In the genomic region with DNA sequence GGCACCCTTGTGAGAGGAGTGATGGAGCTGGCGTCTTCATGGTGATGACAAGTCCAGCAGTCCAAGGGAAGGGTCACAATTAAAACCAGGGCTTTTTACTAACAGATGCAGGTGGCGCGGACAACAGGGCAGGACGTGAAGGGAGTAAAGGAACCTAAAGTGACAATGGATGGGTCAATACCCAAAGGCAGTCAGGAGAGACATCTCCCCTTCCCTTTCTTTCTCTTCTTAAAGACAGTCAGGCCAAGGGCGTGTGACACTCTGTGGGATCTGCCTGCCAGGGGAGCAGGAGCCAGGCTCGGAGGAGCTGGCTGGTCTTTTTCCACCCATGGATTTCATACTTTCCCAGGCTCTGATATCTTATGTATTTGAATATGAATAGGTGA, we compare ENCODE assay signal across 13 cellular contexts.
DNase-seq lines count a peak whose midpoint lies in the region; ATAC-seq and TF ChIP-seq lines count a peak whose summit lies in the region.
"Had no signal": no experiment of that assay in that cellular context is flagged by ENCODE, and none has a peak within 500 bp of the region (broad histone marks: within the 10 kb centered on the region; RNA-seq: fewer than 3 reads in every experiment).

No MANE protein-coding gene starts in this region.

- peak overlapping the region; percentile 85 for H3K4me3 Mint-ChIP-seq in activated naive CD8-positive, alpha-beta T cell
- H3K4me3 Mint-ChIP-seq in activated naive CD8-positive, alpha-beta T cell treated with anti-CD3 and anti-CD28 coated beads for 36 hours: no peak overlapping the region
- H3K4me3 Mint-ChIP-seq in T-helper 17 cell: peak overlapping the region; percentile 95
- peak overlapping the region; percentile 26 to 88 (median 85) for H3K4me3 Mint-ChIP-seq in immature natural killer cell
- peak overlapping the region; percentile 83 for H3K4me3 Mint-ChIP-seq in type B pancreatic cell

- no peaks in the 10 kb centered on the region for H3K9me3 Mint-ChIP-seq in activated naive CD8-positive, alpha-beta T cell (ENCODE audit: low read depth)
- no peaks in the 10 kb centered on the region for H3K9me3 Mint-ChIP-seq in activated naive CD8-positive, alpha-beta T cell treated with anti-CD3 and anti-CD28 coated beads for 36 hours
- H3K9me3 Mint-ChIP-seq in immature natural killer cell (peaks cover 0 to 2% (median 0%) of the 10 kb centered on the region in 6 donors), type B pancreatic cell (no peaks in the 10 kb centered on the region)

- no peaks in the 10 kb centered on the region for H3K36me3 Mint-ChIP-seq in activated naive CD8-positive, alpha-beta T cell
- no peaks in the 10 kb centered on the region for H3K36me3 Mint-ChIP-seq in activated naive CD8-positive, alpha-beta T cell treated with anti-CD3 and anti-CD28 coated beads for 36 hours
- H3K36me3 Mint-ChIP-seq in T-helper 17 cell (ENCODE audit: low read depth) (peaks cover 8% of the 10 kb centered on the region), immature natural killer cell (no peaks in the 10 kb centered on the region), type B pancreatic cell (peaks cover 3% of the 10 kb centered on the region)

- H3K9me3 ChIP-seq in T-helper 17 cell (ENCODE audit: control insufficient read depth, low read length, poor library complexity, severe bottlenecking): no peaks in the 10 kb centered on the region

- TF ChIP-seq CTCF in type B pancreatic cell (conservative IDR thresholded peaks at IDR 0.05): no peak

- H3K4me1 Mint-ChIP-seq in activated naive CD8-positive, alpha-beta T cell (ENCODE audit: low read depth): peaks cover 31% of the 10 kb centered on the region
- peaks cover 29% of the 10 kb centered on the region for H3K4me1 Mint-ChIP-seq in activated naive CD8-positive, alpha-beta T cell treated with anti-CD3 and anti-CD28 coated beads for 36 hours
- H3K4me1 Mint-ChIP-seq in T-helper 17 cell (peaks cover 27% of the 10 kb centered on the region), immature natural killer cell (peaks cover 46 to 49% of the 10 kb centered on the region in 2 donors), type B pancreatic cell (ENCODE audit: unreplicated experiment) (peaks cover 7% of the 10 kb centered on the region)

- DNase-seq in activated naive CD8-positive, alpha-beta T cell treated with anti-CD3 and anti-CD28 coated beads for 36 hours: no peak
- DNase-seq in T-helper 17 cell (no peak), immature natural killer cell (no peak), type B pancreatic cell (ENCODE audit: extremely low spot score, unreplicated experiment) (no peak), amygdala (lab: John Stamatoyannopoulos, UW) (no peak), occipital lobe (lab: John Stamatoyannopoulos, UW) (no peak)
- DNase-seq: NCI-H1105; NCI-H82; stimulated activated CD4-positive, alpha-beta T cell treated with anti-CD3 and anti-CD28 coated beads, Interleukin-1b, Interleukin-23, amount 100 ng/mL, for 48 hours; SW 1271 had no signal

- H3K27ac Mint-ChIP-seq in activated naive CD8-positive, alpha-beta T cell: no peak overlapping the region
- no peak overlapping the region for H3K27ac Mint-ChIP-seq in activated naive CD8-positive, alpha-beta T cell treated with anti-CD3 and anti-CD28 coated beads for 36 hours
- H3K27ac Mint-ChIP-seq in T-helper 17 cell (peak overlapping the region; percentile 77), immature natural killer cell (no peak overlapping the region), type B pancreatic cell (peak overlapping the region; percentile 27)
- H3K27ac Mint-ChIP-seq: CD14-positive monocyte had no signal

- no peak for ATAC-seq in T-helper 17 cell
- ATAC-seq in HG03457 (IDR thresholded peaks at IDR 0.05; ENCODE audit: unreplicated experiment): no peak

- peaks cover 49% of the 10 kb centered on the region for H3K27me3 Mint-ChIP-seq in activated naive CD8-positive, alpha-beta T cell
- peaks cover 87% of the 10 kb centered on the region for H3K27me3 Mint-ChIP-seq in activated naive CD8-positive, alpha-beta T cell treated with anti-CD3 and anti-CD28 coated beads for 36 hours
- peaks cover 79% of the 10 kb centered on the region for H3K27me3 Mint-ChIP-seq in T-helper 17 cell
- H3K27me3 Mint-ChIP-seq in immature natural killer cell (ENCODE audit: low read depth in 3 of 3): peaks cover 41 to 52% (median 42%) of the 10 kb centered on the region in 3 donors
- H3K27me3 Mint-ChIP-seq in type B pancreatic cell: peaks cover 68% of the 10 kb centered on the region

Comparison
In these comparisons a context has a peak if more than half of its experiments do, and no peak if none do; other contexts are left out.
1. H3K27ac Mint-ChIP-seq: peak in T-helper 17 cell (single experiment) and type B pancreatic cell (single experiment); none in activated naive CD8-positive, alpha-beta T cell (single experiment), activated naive CD8-positive, alpha-beta T cell treated with anti-CD3 and anti-CD28 coated beads for 36 hours (single experiment) and immature natural killer cell (0 of 6).